Comparison of ENCODE assay signal across 9 cellular contexts in genomic region chr7:155345490-155345889, GRCh38. TPM values are rescaled to one million over a fixed set of nuclear protein-coding genes. Genes with fewer than 3 reads are reported as not detected.
DNase-seq lines count a peak whose midpoint lies in the region; ATAC-seq, FAIRE-seq and TF ChIP-seq lines count a peak whose summit lies in the region.
"Had no signal": no experiment of that assay in that cellular context is flagged by ENCODE, and none has a peak within 500 bp of the region (broad histone marks: within the 10 kb centered on the region; RNA-seq: fewer than 3 reads in every experiment).

No MANE protein-coding gene starts in this region.

- H3K4me2 ChIP-seq in K562 (ENCODE audit: insufficient read depth, low read length): peak overlapping the region; percentile 71

- no peaks in the 10 kb centered on the region for H3K9me3 Mint-ChIP-seq in natural killer cell treated with Interleukin-12 subunit alpha and Interleukin-12 subunit beta and Interleukin-15 and Interleukin-18, amount 100 ng/mL, for 72 hours
- no peaks in the 10 kb centered on the region for H3K9me3 Mint-ChIP-seq in natural killer cell

- H3K4me1 ChIP-seq in K562 (replicated peaks in 1 of 2; ENCODE audit: control insufficient read depth in 2 of 2, insufficient read depth in 2 of 2, low read length in 2 of 2): peaks cover 0 to 19% of the 10 kb centered on the region in 2 experiments; a peak in 3 of 5 replicates

- no peak for DNase-seq in natural killer cell treated with Interleukin-12 subunit alpha and Interleukin-12 subunit beta and Interleukin-15 and Interleukin-18, amount 100 ng/mL, for 72 hours (ENCODE audit: low spot score)
- no peak for DNase-seq in natural killer cell
- no peak for DNase-seq in K562 (ENCODE audit: extremely low read depth in 1 of 4, low spot score in 3 of 4)
- DNase-seq in COLO668 (lab: John Stamatoyannopoulos, UW; ENCODE audit: unreplicated experiment): no peak
- no peak for DNase-seq in foreskin melanocyte
- no peak for DNase-seq in NCI-H69 (lab: John Stamatoyannopoulos, UW)

- no peaks in the 10 kb centered on the region for H3K9me3 ChIP-seq in K562 (replicated peaks; ENCODE audit: control insufficient read depth, insufficient read depth, low read depth, low read length)
- H3K9me3 ChIP-seq: transverse colon had no signal

- H3K36me3 Mint-ChIP-seq in natural killer cell treated with Interleukin-12 subunit alpha and Interleukin-12 subunit beta and Interleukin-15 and Interleukin-18, amount 100 ng/mL, for 72 hours: no peaks in the 10 kb centered on the region
- no peaks in the 10 kb centered on the region for H3K36me3 Mint-ChIP-seq in natural killer cell

- no peak overlapping the region for H3K27ac ChIP-seq in K562 (ENCODE audit: extremely low read depth, low read depth, low read length)
- H3K27ac ChIP-seq: transverse colon had no signal

- H3K27me3 Mint-ChIP-seq in natural killer cell treated with Interleukin-12 subunit alpha and Interleukin-12 subunit beta and Interleukin-15 and Interleukin-18, amount 100 ng/mL, for 72 hours: peaks cover 7 to 10% of the 10 kb centered on the region in 2 donors
- peaks cover 10 to 14% of the 10 kb centered on the region in 2 donors for H3K27me3 Mint-ChIP-seq in natural killer cell (ENCODE audit: low read depth in 2 of 2)

- H3K79me2 ChIP-seq in K562 (ENCODE audit: control insufficient read depth, insufficient read depth, low read length): no peaks in the 10 kb centered on the region

- 20% methylated on average over 2 of the region's 2 CpGs for WGBS in K562 (ENCODE audit: insufficient coverage, low coverage, missing lambda C conversion rate)

- no peak for TF ChIP-seq POLR2A in K562 (conservative IDR thresholded peaks at IDR 0.05)

- no peak for FAIRE-seq in K562 (lab: Jason Lieb, UNC)

- peaks cover 23 to 42% of the 10 kb centered on the region in 2 experiments; a peak in 4 of 5 replicates for H3K27me3 ChIP-seq in K562 (ENCODE audit: control insufficient read depth in 2 of 2, insufficient read depth in 2 of 2, low read length in 2 of 2)

- TF ChIP-seq RAD21 in K562 (CRISPR knock-in tag; conservative IDR thresholded peaks at IDR 0.05 in 1 of 2, IDR thresholded peaks at IDR 0.05 in 1 of 2): no peak

- H3K4me1 Mint-ChIP-seq in natural killer cell treated with Interleukin-12 subunit alpha and Interleukin-12 subunit beta and Interleukin-15 and Interleukin-18, amount 100 ng/mL, for 72 hours (ENCODE audit: low read depth in 2 of 2): peaks cover 14 to 26% of the 10 kb centered on the region in 2 donors
- H3K4me1 Mint-ChIP-seq in natural killer cell: peaks cover 5 to 10% of the 10 kb centered on the region in 2 donors

- in situ Hi-C loops in K562 (cut with MboI): no loop called here

- TF ChIP-seq EP300 in K562 (IDR thresholded peaks at IDR 0.05; ENCODE audit: low read length): no peak

- peak overlapping the region; percentile 64 for H3K4me3 Mint-ChIP-seq in natural killer cell treated with Interleukin-12 subunit alpha and Interleukin-12 subunit beta and Interleukin-15 and Interleukin-18, amount 100 ng/mL, for 72 hours
- H3K4me3 Mint-ChIP-seq in natural killer cell: no peak overlapping the region

- peak overlapping the region; percentile 94 for H2AFZ ChIP-seq in K562 (ENCODE audit: low read depth, low read length)

- no TSS peak for BruUV-seq in K562 (replicated peaks; lab: Mats Ljungman, UMichigan)

- no peak for ATAC-seq in natural killer cell treated with Interleukin-12 subunit alpha and Interleukin-12 subunit beta and Interleukin-15 and Interleukin-18, amount 100 ng/mL, for 72 hours
- no peak for ATAC-seq in natural killer cell
- ATAC-seq in HG03520 (IDR thresholded peaks at IDR 0.05; ENCODE audit: unreplicated experiment): peak; percentile 21
- peak; percentile 8; the same call in 2 of the 3 replicates for ATAC-seq in K562
- no peak for ATAC-seq in HG03378 (IDR thresholded peaks at IDR 0.05; ENCODE audit: unreplicated experiment)

- no peak overlapping the region for H3K4me3 ChIP-seq in K562

- no peak overlapping the region for H3K9ac ChIP-seq in K562 (ENCODE audit: insufficient read depth in 1 of 2, low read depth in 2 of 2, low read length in 2 of 2)

- H3K27ac Mint-ChIP-seq in natural killer cell treated with Interleukin-12 subunit alpha and Interleukin-12 subunit beta and Interleukin-15 and Interleukin-18, amount 100 ng/mL, for 72 hours: peak overlapping the region in 1 of 2 donors; percentile 43
- H3K27ac Mint-ChIP-seq in natural killer cell: no peak overlapping the region

- CTCF ChIA-PET in K562 (lab: Yijun Ruan, JAX; ENCODE audit: low intra/inter-chr PET ratio): interaction anchor here (0.9 to 3.3 kb wide), 4 partner anchors 155 to 431 kb away, joined by 5 to 32 read pairs (median 18); no protein-coding TSS in a partner anchor

- no peak for TF ChIP-seq CTCF in natural killer cell (IDR thresholded peaks at IDR 0.05)
- TF ChIP-seq CTCF in K562 (IDR thresholded peaks at IDR 0.05 in 2 of 3, conservative IDR thresholded peaks at IDR 0.05 in 1 of 3; ENCODE audit: insufficient read depth in 2 of 3, low read depth in 1 of 3, low read length in 3 of 3): no peak

- POLR2A ChIA-PET in K562 (lab: Yijun Ruan, JAX): interaction anchor here (0.6 to 1.7 kb wide), 3 partner anchors 12 to 198 kb away, joined by 3 to 4 read pairs (median 3); no protein-coding TSS in a partner anchor

- intact Hi-C loops in natural killer cell (cut with micrococcal nuclease) (loop anchor here (1.0 to 5.0 kb wide), 3 partner anchors 155 to 433 kb away; no protein-coding TSS in a partner anchor), K562 (cut with micrococcal nuclease) (loop anchor here (1.0 kb wide), 2 partner anchors 155 to 417 kb away; no protein-coding TSS in a partner anchor)

- no peaks in the 10 kb centered on the region for H4K20me1 ChIP-seq in K562 (replicated peaks; ENCODE audit: control insufficient read depth, insufficient read depth, low read length)

- H3K36me3 ChIP-seq in K562 (ENCODE audit: control insufficient read depth, insufficient read depth, low read length): no peaks in the 10 kb centered on the region
- H3K36me3 ChIP-seq: transverse colon had no signal

- H3K9me1 ChIP-seq in K562 (ENCODE audit: control insufficient read depth, insufficient read depth, low read length): no peaks in the 10 kb centered on the region

TF ChIP-seq in K562, 482 proteins besides CTCF, POLR2A, EP300 and RAD21 (continues in another document):
- TF ChIP-seq EHMT2 (IDR thresholded peaks at IDR 0.05) (no peak), ZNF263 (CRISPR knock-in tag; IDR thresholded peaks at IDR 0.05; ENCODE audit: borderline replicate concordance) (peak; percentile 88), RNF219 (CRISPR knock-in tag; IDR thresholded peaks at IDR 0.05) (no peak), ZNF740 (CRISPR knock-in tag; IDR thresholded peaks at IDR 0.05) (no peak), ZNF740 (tag; IDR thresholded peaks at IDR 0.05) (no peak)

RNA-seq across cellular contexts. Expression of gene INSIG1, which starts 47.8 kb away (rescaled TPM):
- total RNA-seq in natural killer cell treated with Interleukin-12 subunit alpha and Interleukin-12 subunit beta and Interleukin-15 and Interleukin-18, amount 100 ng/mL, for 72 hours: 100 to 1,000 TPM in 1 of 2 donors, 10 to 100 TPM in 1; 88.1 to 120 TPM
- total RNA-seq in natural killer cell (100 to 1,000 TPM in 1 of 3 donors, 10 to 100 TPM in 2; 66.7 to 115 (median 84.5) TPM), K562 (2014; rRNA removed) (294 and 361 TPM in 2 replicates), K562 (2014; rRNA removed; fragmentation: Illumina TruSeq; extraction: Trizol) (236 and 238 TPM in 2 replicates), K562 (2015; rRNA removed; fragmentation: Illumina TruSeq; extraction: Trizol) (173 and 188 TPM in 2 replicates), K562 (2021) (254 and 296 TPM in 2 replicates)
- 622 and 799 TPM in 2 replicates for total RNA-seq in K562 (2011; cell fraction: chromatin; rRNA removed; ENCODE audit: low replicate concordance)
- total RNA-seq in K562 (2011; cell fraction: nucleolus; rRNA removed): 847 and 892 TPM in 2 replicates
- total RNA-seq in K562 (2011; cell fraction: nucleoplasm; rRNA removed): 1,016 and 1,247 TPM in 2 replicates
- polyA plus RNA-seq in K562 (2011; rRNA removed) (625 and 787 TPM in 2 replicates), K562 (2014; fragmentation: Illumina TruSeq; extraction: Trizol) (188 and 224 TPM in 2 replicates), K562 (2014; fragmentation: Nextera tagmentation; extraction: Ambion mirVana) (10 to 100 TPM; 57.1 to 69.2 TPM), K562 (2014; rRNA removed) (250 and 268 TPM in 2 replicates)
- polyA plus RNA-seq in K562 (2011; cell fraction: cytosol; rRNA removed): 709 and 1,098 TPM in 2 replicates
- polyA plus RNA-seq in K562 (2011; cell fraction: nucleus; rRNA removed): 446 and 453 TPM in 2 replicates
- 116 and 259 TPM in 2 replicates for polyA plus RNA-seq in K562 (2012)
- polyA minus RNA-seq in K562 (2011; rRNA and poly(A)+ RNA removed): 551 and 619 TPM in 2 replicates
- polyA minus RNA-seq in K562 (2011; cell fraction: cytosol; rRNA and poly(A)+ RNA removed): 392 and 408 TPM in 2 replicates
- polyA minus RNA-seq in K562 (2011; cell fraction: nucleus; rRNA and poly(A)+ RNA removed): 329 and 473 TPM in 2 replicates

Comparison
In these comparisons a context has a peak if more than half of its experiments do, and no peak if none do; other contexts are left out.
1. ATAC-seq: peak in HG03520 (single experiment) and K562 (single experiment); none in natural killer cell treated with Interleukin-12 subunit alpha and Interleukin-12 subunit beta and Interleukin-15 and Interleukin-18, amount 100 ng/mL, for 72 hours (0 of 2), natural killer cell (0 of 3) and HG03378 (single experiment).